8 cellular contexts compared by ENCODE assay signal in the genomic region with DNA sequence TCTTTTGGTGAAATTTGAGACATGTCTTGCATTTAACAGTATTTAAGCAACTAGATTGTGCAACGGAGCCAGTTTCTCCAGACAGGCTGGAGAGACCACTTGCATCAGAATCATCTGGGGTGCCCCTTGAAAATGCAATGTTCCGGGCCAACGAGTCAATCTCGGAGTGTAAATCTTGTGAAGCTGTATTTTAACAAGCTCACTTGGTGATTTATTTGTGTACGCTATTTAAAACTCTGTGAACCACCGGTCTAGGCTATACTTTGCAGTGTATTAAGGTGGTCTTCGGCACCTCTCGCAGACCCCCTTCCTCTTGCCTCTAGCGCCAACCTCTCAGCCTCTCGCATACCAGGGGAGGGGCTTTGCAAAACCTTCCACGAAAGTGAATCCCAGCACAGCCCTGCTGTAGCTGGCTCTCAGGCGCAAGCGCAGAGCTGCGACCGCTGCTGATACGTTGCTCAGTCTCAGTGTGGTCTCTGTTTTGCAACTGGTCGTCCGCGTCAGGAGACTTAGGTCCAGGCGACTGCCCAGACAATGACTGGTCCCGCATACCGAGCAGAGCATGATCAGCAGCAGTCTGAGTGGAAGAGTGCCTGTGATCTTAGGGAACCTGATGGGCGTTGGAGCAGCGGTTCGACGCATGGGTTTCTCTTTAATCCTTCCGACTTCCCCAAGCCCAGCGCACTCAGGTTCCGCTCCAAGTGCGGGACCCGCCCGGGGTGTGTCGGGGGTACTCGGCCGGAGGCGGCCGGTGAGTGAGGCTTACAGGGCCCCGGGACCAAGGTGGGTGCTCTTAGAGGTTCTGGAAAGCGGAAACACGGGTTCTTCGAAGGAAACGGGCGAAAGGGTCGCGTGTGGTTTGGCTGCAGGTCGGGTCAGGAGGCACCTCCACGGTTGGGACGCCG. TPM values are rescaled to one million over a fixed set of nuclear protein-coding genes. Genes with fewer than 3 reads are reported as not detected.
DNase-seq lines count a peak whose midpoint lies in the region; ATAC-seq and TF ChIP-seq lines count a peak whose summit lies in the region.

ZNF391 (plus strand) TSS at position 467 of the 905 bp plus-strand sequence. CDS start 11,612 bp downstream, outside the sequence.

- H3K27me3 ChIP-seq in stomach, result no peaks in the 10 kb centered on the region

- TF ChIP-seq EP300 in stomach (IDR thresholded peaks at IDR 0.05), result no peak

- ATAC-seq in GM21526 (IDR thresholded peaks at IDR 0.05; ENCODE audit: low FRiP score, unreplicated experiment), result peak; percentile 83

- no peaks in the 10 kb centered on the region for H3K36me3 ChIP-seq in stomach

- peaks cover 12% of the 10 kb centered on the region for H3K4me1 Mint-ChIP-seq in neural crest cell

- peak within 1 kb of the TSS; percentile 91 for H3K4me3 Mint-ChIP-seq in neural crest cell

- peaks cover 20% of the 10 kb centered on the region for H3K36me3 Mint-ChIP-seq in neural crest cell (ENCODE audit: low read depth)

- peak within 1 kb of the TSS; percentile 91 for H3K27ac Mint-ChIP-seq in neural crest cell (ENCODE audit: unreplicated experiment)

- H3K4me3 ChIP-seq in fibroblast of villous mesenchyme (ENCODE audit: low read depth, low read length) (peak within 1 kb of the TSS; percentile 88), stomach (peak within 1 kb of the TSS; percentile 66 to 82 (median 76))

- WGBS in stomach, 5 donors, result 0 to 1% (median 1%) methylated on average over 11 to 49 of the region's 49 CpGs

- peaks cover 23% of the 10 kb centered on the region for H3K27me3 Mint-ChIP-seq in neural crest cell (ENCODE audit: low read depth)

- no peak for TF ChIP-seq CTCF in fibroblast of villous mesenchyme (IDR thresholded peaks at IDR 0.05; ENCODE audit: insufficient read depth, low read depth, low read length)
- TF ChIP-seq CTCF in neural crest cell (conservative IDR thresholded peaks at IDR 0.05), result no peak
- TF ChIP-seq CTCF in stomach (IDR thresholded peaks at IDR 0.05), result no peak

- H3K4me1 ChIP-seq in stomach, result peaks cover 0 to 19% (median 13%) of the 10 kb centered on the region in 4 donors

- intact Hi-C loops in stomach (cut with DNase I; ENCODE audit: low total_unique reads), result no loop called here

- H3K9me3 Mint-ChIP-seq in neural crest cell, result peaks cover 4% of the 10 kb centered on the region

- peaks cover 0 to 2% (median under 1%) of the 10 kb centered on the region in 4 donors for H3K9me3 ChIP-seq in stomach

- peak within 1 kb of the TSS; percentile 62 to 84 (median 74) for H3K27ac ChIP-seq in stomach

- no peak for TF ChIP-seq POLR2A in stomach (IDR thresholded peaks at IDR 0.05)

- DNase-seq in DMS153 treated with DMSO at 0.1 percent for 48 hours (lab: John Stamatoyannopoulos, UW; ENCODE audit: unreplicated experiment) (peak; percentile 9), HuH-7.5 (ENCODE audit: low spot score) (peak; percentile 68), RPMI7951 (ENCODE audit: low read depth) (peak; percentile 90), fibroblast of villous mesenchyme (ENCODE audit: low read depth) (peak; percentile 82), neural crest cell (ENCODE audit: low read depth, low spot score) (peak; percentile 62), stomach (peak; percentile 67)
- peak; percentile 43 for DNase-seq in activated T-helper 9 cell treated with anti-CD3 and anti-CD28 coated beads, Interleukin-2, amount 50 U/mL, for 16 hours (ENCODE audit: low read depth)

RNA-seq across cellular contexts. Expression of gene ZNF391, which starts in this region (rescaled TPM):
- 2.5 and 3.7 TPM in 2 replicates for total RNA-seq in RPMI7951 (2014; rRNA removed; shearing (Covaris generic))
- total RNA-seq in fibroblast of villous mesenchyme (0.32 and 0.43 TPM in 2 replicates), neural crest cell (10.1 and 10.2 TPM in 2 replicates), stomach (1 to 10 TPM in 1 of 5 donors, under 1 TPM in 4; under 0.01 to 1.8 (median 0.45) TPM)
- 1 to 10 TPM in 1 of 3 donors, under 1 TPM in 2; 0.76 to 1.9 (median 0.90) TPM for polyA plus RNA-seq in stomach

Comparison
In these comparisons a context has a peak if more than half of its experiments do, and no peak if none do; other contexts are left out.
1. Peak in every context shown above with its lines: DNase-seq, ATAC-seq, H3K4me3 ChIP-seq and H3K27ac ChIP-seq.
2. Peak in DNase-seq and H3K4me3 ChIP-seq in fibroblast of villous mesenchyme; RNA of the gene not detected or under 1 TPM.
3. DNase-seq: peak in every context shown above with its lines; median percentile 90 in RPMI7951; 82 in fibroblast of villous mesenchyme; 68 in HuH-7.5; 67 in stomach; 62 in neural crest cell; 43 in activated T-helper 9 cell treated with anti-CD3 and anti-CD28 coated beads, Interleukin-2, amount 50 U/mL, for 16 hours; 9 in DMS153 treated with DMSO at 0.1 percent for 48 hours.